In the genomic region with DNA sequence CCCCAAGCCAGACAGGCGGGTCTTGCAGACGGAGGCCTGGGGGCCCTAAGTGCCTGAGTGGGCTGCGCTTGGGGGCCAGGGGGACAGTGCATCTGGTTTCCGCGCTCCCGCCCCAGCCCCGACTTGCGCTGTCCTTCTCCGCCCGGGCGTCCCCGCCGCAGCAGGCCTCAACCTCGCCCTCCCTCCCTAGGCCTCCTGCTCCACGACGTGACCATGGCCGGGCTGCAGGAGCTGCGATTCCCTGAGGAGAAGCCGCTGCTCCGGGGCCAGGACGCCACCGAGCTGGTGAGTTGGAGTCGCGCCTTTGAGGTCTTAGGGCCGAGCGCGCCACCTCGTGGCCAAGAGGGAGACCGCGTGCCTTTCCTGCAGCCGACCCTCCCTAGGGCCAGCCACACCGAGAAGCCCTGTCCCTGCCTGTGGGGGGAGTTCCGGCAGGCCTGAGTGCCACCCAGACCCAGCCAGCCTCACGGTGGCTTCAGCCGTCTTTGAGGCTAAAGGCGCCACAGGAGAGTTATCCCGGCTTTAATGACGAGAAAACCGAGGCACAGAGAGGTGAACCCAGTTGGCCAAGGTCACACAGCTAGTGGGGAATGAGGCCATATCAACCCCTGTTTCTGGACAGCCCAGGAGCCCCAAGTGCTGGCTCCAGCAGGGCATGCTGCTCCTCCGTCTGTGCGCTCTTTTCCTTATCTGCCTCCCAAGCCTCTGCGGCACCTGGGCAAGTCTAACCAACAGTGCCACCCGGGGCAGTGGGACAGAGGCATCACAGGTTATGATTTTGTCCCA, we compare ENCODE assay signal across 8 cellular contexts. TPM values are rescaled to one million over a fixed set of nuclear protein-coding genes. Genes with fewer than 3 reads are reported as not detected.
DNase-seq lines count a peak whose midpoint lies in the region; ATAC-seq and TF ChIP-seq lines count a peak whose summit lies in the region.

No MANE protein-coding gene starts in this region.

- peak overlapping the region in 1 of 2 donors; percentile 43 for H3K27ac ChIP-seq in lung (ENCODE audit: low read depth in 1 of 2, low read length in 1 of 2)

- TF ChIP-seq CTCF in GM06990 (IDR thresholded peaks at IDR 0.05; ENCODE audit: insufficient read depth, low read length, poor library complexity, severe bottlenecking), result peak; percentile 88
- peak; percentile 92 for TF ChIP-seq CTCF in lung (IDR thresholded peaks at IDR 0.05; ENCODE audit: control extremely low read depth, extremely low read depth)

- no peaks in the 10 kb centered on the region for H3K9me3 ChIP-seq in lung (ENCODE audit: control insufficient read depth in 2 of 2, insufficient read depth in 1 of 2, low read length in 1 of 2)

- peak; percentile 81 for ATAC-seq in HG02981 (IDR thresholded peaks at IDR 0.05; ENCODE audit: unreplicated experiment)
- ATAC-seq in lung (ENCODE audit: insufficient read depth, low FRiP score), result peak; percentile 93
- no peak for ATAC-seq in GM19397 (IDR thresholded peaks at IDR 0.05; ENCODE audit: unreplicated experiment)

- peaks cover 0 to 5% of the 10 kb centered on the region in 2 donors for H3K4me1 ChIP-seq in lung (ENCODE audit: control insufficient read depth in 2 of 2, insufficient read depth in 2 of 2, low read length in 2 of 2)

- H3K36me3 ChIP-seq in GM06990 (ENCODE audit: control insufficient read depth, insufficient read depth, low read length), result no peaks in the 10 kb centered on the region
- H3K36me3 ChIP-seq in lung (ENCODE audit: control insufficient read depth in 2 of 2, insufficient read depth in 2 of 2, low read length in 2 of 2), result no peaks in the 10 kb centered on the region

- DNase-seq in GM06990 (ENCODE audit: extremely low read depth, insufficient read length) (peak; percentile 73), NCI-H345 treated with DMSO at 0.1 percent for 48 hours (lab: John Stamatoyannopoulos, UW; ENCODE audit: unreplicated experiment) (peak; percentile 45), dedifferentiated amniotic fluid mesenchymal stem cell (ENCODE audit: extremely low spot score) (peak; percentile 75), lung (ENCODE audit: low spot score) (peak; percentile 78)
- peak; percentile 67 for DNase-seq in activated CD4-positive, alpha-beta T cell treated with anti-CD3 and anti-CD28 coated beads, Interleukin-2, amount 50 U/mL, for 1 hour
- DNase-seq in stimulated activated CD4-positive, alpha-beta T cell treated with anti-CD3 and anti-CD28 coated beads, TNF-alpha, amount 100 ng/mL, for 4 hours (ENCODE audit: low read depth in 3 of 3), result peak; percentile 41 to 54 (median 52)

- 21 to 22% methylated on average over 42 to 43 of the region's 43 CpGs for WGBS in lung, 2 donors

- H3K4me3 ChIP-seq in GM06990 (replicated peaks; ENCODE audit: low read depth, low read length) (no peak overlapping the region), lung (no peak overlapping the region)

- H3K27me3 ChIP-seq in GM06990 (replicated peaks; ENCODE audit: control insufficient read depth, insufficient read depth, low read length) (no peaks in the 10 kb centered on the region; the same call in 1 of the 2 replicates), lung (ENCODE audit: control insufficient read depth, insufficient read depth) (no peaks in the 10 kb centered on the region)

RNA-seq across cellular contexts. Expression of gene NDRG4, which starts 12.2 kb away (rescaled TPM):
- total RNA-seq in lung, result 10 to 100 TPM; 10.7 to 18.7 TPM
- polyA plus RNA-seq in lung, result 10 to 100 TPM in 1 of 2 donors, 1 to 10 TPM in 1; 5.3 to 17.8 TPM

RNA-seq across cellular contexts. Expression of gene SETD6, which starts 27.6 kb away (rescaled TPM):
- total RNA-seq in lung, result 10 to 100 TPM; 16.5 to 21.5 TPM
- polyA plus RNA-seq in lung, result 10 to 100 TPM; 10.6 to 14.8 TPM
